In genomic region chr2:105497094-105497493, GRCh38 we compare ENCODE assay signal across 20 cellular contexts.
DNase-seq lines count a peak whose midpoint lies in the region; ATAC-seq and TF ChIP-seq lines count a peak whose summit lies in the region.
"Had no signal": no experiment of that assay in that cellular context is flagged by ENCODE, and none has a peak within 500 bp of the region (broad histone marks: within the 10 kb centered on the region; RNA-seq: fewer than 3 reads in every experiment).

No MANE protein-coding gene starts in this region.

- H4K91ac ChIP-seq in IMR-90 (ENCODE audit: insufficient read depth, low read depth, low read length) = no peak overlapping the region

- no peak overlapping the region for H2AK5ac ChIP-seq in IMR-90 (ENCODE audit: low read depth, low read length)

- H3K9me3 ChIP-seq in heart left ventricle (peaks cover 0 to 31% (median 14%) of the 10 kb centered on the region in 12 donors), IMR-90 (ENCODE audit: control insufficient read depth, insufficient read depth, low read length) (peaks cover 14% of the 10 kb centered on the region), lung (ENCODE audit: control insufficient read depth in 2 of 2, insufficient read depth in 1 of 2, low read length in 1 of 2) (peaks cover 2 to 3% of the 10 kb centered on the region in 2 donors), skeletal muscle tissue (ENCODE audit: control insufficient read depth in 3 of 3, low read length in 3 of 3) (peaks cover 0 to 5% (median 5%) of the 10 kb centered on the region in 3 donors), osteoblast (ENCODE audit: low read depth, low read length) (no peaks in the 10 kb centered on the region)

- H2BK120ac ChIP-seq in IMR-90 (ENCODE audit: low read depth, low read length) = no peak overlapping the region

- no peaks in the 10 kb centered on the region for H3K27me3 ChIP-seq in heart left ventricle
- peaks cover 31% of the 10 kb centered on the region for H3K27me3 ChIP-seq in IMR-90 (ENCODE audit: control insufficient read depth, insufficient read depth, low read length)
- H3K27me3 ChIP-seq in lung (ENCODE audit: control insufficient read depth, insufficient read depth) = no peaks in the 10 kb centered on the region
- H3K27me3 ChIP-seq in skeletal muscle tissue (ENCODE audit: control insufficient read depth in 3 of 3, insufficient read depth in 3 of 3, low read length in 3 of 3) = no peaks in the 10 kb centered on the region
- H3K27me3 ChIP-seq in brain microvascular endothelial cell (replicated peaks) = no peaks in the 10 kb centered on the region
- H3K27me3 ChIP-seq in osteoblast (ENCODE audit: insufficient read depth, low read length) = peaks cover 2% of the 10 kb centered on the region
- H3K27me3 ChIP-seq: BLaER1 treated with 17β-estradiol and CSF1 and Interleukin-3, amounts not matched to agents 10 nM and 100 nM had no signal

- DNase-seq in heart left ventricle (no peak), left cardiac atrium (no peak), IMR-90 (no peak), lung (ENCODE audit: low spot score) (peak; percentile 7), brain microvascular endothelial cell (no peak), osteoblast (ENCODE audit: insufficient read length, low spot score, missing footprints) (no peak), glomerular visceral epithelial cell (ENCODE audit: extremely low spot score) (no peak)
- DNase-seq: Calu3; CD8-positive, alpha-beta T cell; GF-D8; MV-4-11; NCI-H1694 treated with DMSO at 0.1 percent for 48 hours; NCI-H748 treated with DMSO at 0.1 percent for 48 hours; NK-92 treated with Interleukin-12 subunit alpha and Interleukin-12 subunit beta, amount 100 ng/mL, for 24 hours; SHP77 treated with DMSO at 0.1 percent for 48 hours had no signal

- no peaks in the 10 kb centered on the region for H3K79me2 ChIP-seq in osteoblast (ENCODE audit: insufficient read depth, low read length)

- POLR2A ChIA-PET in IMR-90 (lab: Charles Lee; ENCODE audit: unreplicated experiment) = no interaction called here

- intact Hi-C loops in heart left ventricle (cut with DNase I) (loop anchor here in 1 of 10 donors (5.0 kb wide), 1 partner anchor 60 kb away; no protein-coding TSS in a partner anchor), left cardiac atrium (cut with DNase I) (no loop called here), IMR-90 (cut with micrococcal nuclease) (no loop called here)

- no peak for TF ChIP-seq RAD21 in IMR-90 (IDR thresholded peaks at IDR 0.05; ENCODE audit: low read length)

- no peak for TF ChIP-seq CTCF in heart left ventricle (IDR thresholded peaks at IDR 0.05)
- no peak for TF ChIP-seq CTCF in IMR-90 (conservative IDR thresholded peaks at IDR 0.05; ENCODE audit: low read depth, low read length)
- no peak for TF ChIP-seq CTCF in lung (IDR thresholded peaks at IDR 0.05; ENCODE audit: control extremely low read depth, extremely low read depth)
- TF ChIP-seq CTCF in brain microvascular endothelial cell (IDR thresholded peaks at IDR 0.05; ENCODE audit: low read depth, low read length, missing control alignments) = no peak
- TF ChIP-seq CTCF in osteoblast (IDR thresholded peaks at IDR 0.05; ENCODE audit: extremely low read depth, low read depth, low read length) = no peak

- H3K9me1 ChIP-seq in IMR-90 (ENCODE audit: insufficient read depth, low read length) = no peaks in the 10 kb centered on the region

- WGBS in heart left ventricle, 4 donors = 62 to 73% (median 64%) methylated on average over 4 of the region's 4 CpGs
- no CpG with 5 or more reads among the region's 4 CpGs for WGBS in IMR-90 (ENCODE audit: extremely low coverage in 2 of 2, insufficient read length in 1 of 2), 2 experiments
- 85 to 94% methylated on average over 4 of the region's 4 CpGs for WGBS in lung, 2 donors

- no TSS peak for BruUV-seq in IMR-90 (replicated peaks; lab: Mats Ljungman, UMichigan)

- no peak overlapping the region for H2BK5ac ChIP-seq in IMR-90 (ENCODE audit: low read depth, low read length, poor library complexity, severe bottlenecking)

- no peak overlapping the region for H4K5ac ChIP-seq in IMR-90 (ENCODE audit: low read depth, low read length)

- no peak overlapping the region for H2AK9ac ChIP-seq in IMR-90 (replicated peaks; ENCODE audit: low read depth, low read length, poor library complexity)

- H3K18ac ChIP-seq in IMR-90 (ENCODE audit: low read depth, low read length) = peak overlapping the region; percentile 2; the same call in 1 of the 2 replicates

- H4K8ac ChIP-seq in IMR-90 (ENCODE audit: low read depth in 2 of 2, low read length in 2 of 2) = no peak overlapping the region

- H3K4me2 ChIP-seq in IMR-90 (ENCODE audit: low read depth, low read length) = no peak overlapping the region
- no peak overlapping the region for H3K4me2 ChIP-seq in osteoblast (ENCODE audit: insufficient read depth, low read length)
- H3K4me2 ChIP-seq: KMS-11 had no signal

- H3K4ac ChIP-seq in IMR-90 (ENCODE audit: low read depth, low read length) = no peak overlapping the region

- H3K9ac ChIP-seq in IMR-90 (ENCODE audit: low read depth, low read length) (no peak overlapping the region), skeletal muscle tissue (ENCODE audit: low read depth in 1 of 3, low read length in 3 of 3) (peak overlapping the region in 1 of 3 donors; percentile 8)
- H3K9ac ChIP-seq: BLaER1 treated with 17β-estradiol and CSF1 and Interleukin-3, amounts not matched to agents 10 nM and 100 nM; KMS-11 had no signal

- TF ChIP-seq POLR2A in heart left ventricle (IDR thresholded peaks at IDR 0.05) (no peak), IMR-90 (IDR thresholded peaks at IDR 0.05; ENCODE audit: low read depth, low read length) (no peak)

- H3K79me1 ChIP-seq in IMR-90 (ENCODE audit: low read depth in 1 of 2, low read length in 2 of 2) = no peaks in the 10 kb centered on the region

- no peak overlapping the region for H3K14ac ChIP-seq in IMR-90 (replicated peaks; ENCODE audit: low read depth, low read length)

- CTCF ChIA-PET in IMR-90 (lab: Yijun Ruan, JAX) = no interaction called here

- no peak overlapping the region for H3K4me3 ChIP-seq in heart left ventricle
- no peak overlapping the region for H3K4me3 ChIP-seq in IMR-90 (ENCODE audit: insufficient read depth, low read depth, low read length)
- no peak overlapping the region for H3K4me3 ChIP-seq in lung
- H3K4me3 ChIP-seq in skeletal muscle tissue (ENCODE audit: low read length in 3 of 3) = peak overlapping the region in 1 of 3 donors; percentile 17
- H3K4me3 ChIP-seq in brain microvascular endothelial cell (ENCODE audit: low read depth, low read length) = no peak overlapping the region
- H3K4me3 ChIP-seq in osteoblast (ENCODE audit: insufficient read depth, low read length) = no peak overlapping the region
- H3K4me3 ChIP-seq: BLaER1 treated with 17β-estradiol and CSF1 and Interleukin-3, amounts not matched to agents 10 nM and 100 nM; GM12878 had no signal

- H2AFZ ChIP-seq in IMR-90 (replicated peaks; ENCODE audit: low read length, poor library complexity) (no peak overlapping the region), osteoblast (ENCODE audit: low read length) (no peak overlapping the region)

- H3K36me3 ChIP-seq in heart left ventricle = no peaks in the 10 kb centered on the region
- H3K36me3 ChIP-seq in IMR-90 (ENCODE audit: control insufficient read depth, insufficient read depth, low read length) = no peaks in the 10 kb centered on the region
- no peaks in the 10 kb centered on the region for H3K36me3 ChIP-seq in lung (ENCODE audit: control insufficient read depth in 2 of 2, insufficient read depth in 2 of 2, low read length in 2 of 2)
- no peaks in the 10 kb centered on the region for H3K36me3 ChIP-seq in skeletal muscle tissue (ENCODE audit: control insufficient read depth in 3 of 3, insufficient read depth in 3 of 3, low read length in 3 of 3)
- H3K36me3 ChIP-seq in brain microvascular endothelial cell (replicated peaks) = no peaks in the 10 kb centered on the region
- H3K36me3 ChIP-seq in osteoblast (ENCODE audit: insufficient read depth, low read length) = no peaks in the 10 kb centered on the region
- H3K36me3 ChIP-seq: BLaER1 treated with 17β-estradiol and CSF1 and Interleukin-3, amounts not matched to agents 10 nM and 100 nM had no signal

- ATAC-seq in heart left ventricle (no peak), left cardiac atrium (no peak), IMR-90 (ENCODE audit: low read depth) (no peak), lung (ENCODE audit: insufficient read depth, low FRiP score) (no peak)
- ATAC-seq: CD8-positive, alpha-beta T cell; GM12878; HepG2 had no signal

- dilution Hi-C loops in IMR-90 (cut with HindIII; ENCODE audit: low sequenced_read_pairs, unreplicated experiment) = no loop called here

- H3K23ac ChIP-seq in IMR-90 (ENCODE audit: low read depth, low read length) = no peak overlapping the region

- H4K20me1 ChIP-seq in IMR-90 (ENCODE audit: insufficient read depth, low read length) = no peaks in the 10 kb centered on the region
- no peaks in the 10 kb centered on the region for H4K20me1 ChIP-seq in osteoblast (ENCODE audit: insufficient read depth, low read length)
- H4K20me1 ChIP-seq: BLaER1 treated with 17β-estradiol and CSF1 and Interleukin-3, amounts not matched to agents 10 nM and 100 nM had no signal

- in situ Hi-C loops in IMR-90 (cut with MboI; ENCODE audit: low sequenced_read_pairs) = no loop called here
- in situ Hi-C loops in brain microvascular endothelial cell (cut with HindIII; ENCODE audit: low pct_ligation_motif_present, low sequenced_read_pairs) = no loop called here

- H3K56ac ChIP-seq in IMR-90 (ENCODE audit: extremely low read depth, insufficient read depth, low read length) = no peak overlapping the region

- H3K27ac ChIP-seq in heart left ventricle = peak overlapping the region; percentile 70 to 97 (median 86)
- H3K27ac ChIP-seq in IMR-90 (ENCODE audit: insufficient read depth, low read length) = no peak overlapping the region
- H3K27ac ChIP-seq in lung (ENCODE audit: low read depth in 1 of 2, low read length in 1 of 2) = peak overlapping the region in 1 of 2 donors; percentile 87
- H3K27ac ChIP-seq in skeletal muscle tissue (ENCODE audit: low read depth, low read length) = peak overlapping the region; percentile 81
- H3K27ac ChIP-seq in brain microvascular endothelial cell = no peak overlapping the region
- H3K27ac ChIP-seq in osteoblast (ENCODE audit: low read depth, low read length) = no peak overlapping the region
- H3K27ac ChIP-seq: BLaER1 treated with 17β-estradiol and CSF1 and Interleukin-3, amounts not matched to agents 10 nM and 100 nM; KMS-11 had no signal

- H2BK20ac ChIP-seq in IMR-90 (ENCODE audit: low read depth, low read length) = no peak overlapping the region

- peak overlapping the region; percentile 27; the same call in 1 of the 3 replicates for H2BK15ac ChIP-seq in IMR-90 (ENCODE audit: low read depth, low read length)

- H3K4me1 ChIP-seq in heart left ventricle = peaks cover 0 to 60% (median 27%) of the 10 kb centered on the region in 12 donors
- H3K4me1 ChIP-seq in IMR-90 (ENCODE audit: control insufficient read depth, insufficient read depth, low read length) = peaks cover 6% of the 10 kb centered on the region; the same call in 1 of the 2 replicates
- peaks cover 0 to 8% of the 10 kb centered on the region in 2 donors for H3K4me1 ChIP-seq in lung (ENCODE audit: control insufficient read depth in 2 of 2, insufficient read depth in 2 of 2, low read length in 2 of 2)
- peaks cover 30 to 41% (median 31%) of the 10 kb centered on the region in 3 donors for H3K4me1 ChIP-seq in skeletal muscle tissue (ENCODE audit: control insufficient read depth in 3 of 3, insufficient read depth in 3 of 3, low read length in 3 of 3)
- H3K4me1 ChIP-seq in osteoblast (ENCODE audit: insufficient read depth, low read length) = no peaks in the 10 kb centered on the region

Comparison
In these comparisons a context has a peak if more than half of its experiments do, and no peak if none do; other contexts are left out.
1. H3K27ac ChIP-seq: peak in heart left ventricle (12 of 12) and skeletal muscle tissue (single experiment); none in IMR-90 (single experiment), brain microvascular endothelial cell (single experiment) and osteoblast (single experiment).